In genomic region chr13:66468656-66469055, GRCh38 we compare ENCODE assay signal across 24 cellular contexts.
"Had no signal": no experiment of that assay in that cellular context is flagged by ENCODE, and none has a peak within 500 bp of the region (broad histone marks: within the 10 kb centered on the region; RNA-seq: fewer than 3 reads in every experiment).

No MANE protein-coding gene starts in this region.

- H3K9ac ChIP-seq: neural progenitor cell had no signal

- H3K36me3 ChIP-seq: colonic mucosa, left ventricle myocardium inferior, neural progenitor cell, ovary, suprapubic skin, thyroid gland had no signal

- H3K36me3 Mint-ChIP-seq: immature natural killer cell; natural killer cell treated with Interleukin-12 subunit alpha and Interleukin-12 subunit beta and Interleukin-15 and Interleukin-18, amount 100 ng/mL, for 72 hours; neural progenitor cell; type B pancreatic cell had no signal

- H3K4me2 ChIP-seq: neural progenitor cell, smooth muscle cell had no signal

- H3K27me3 Mint-ChIP-seq: natural killer cell treated with Interleukin-12 subunit alpha and Interleukin-12 subunit beta and Interleukin-15 and Interleukin-18, amount 100 ng/mL, for 72 hours; progenitor cell of endocrine pancreas; type B pancreatic cell had no signal

- H3K4me3 ChIP-seq: colonic mucosa, left ventricle myocardium inferior, lung, neural progenitor cell, ovary, smooth muscle cell, suprapubic skin, thyroid gland had no signal

- H3K4me1 Mint-ChIP-seq: endodermal cell, immature natural killer cell, neural progenitor cell had no signal

- H3K4me3 Mint-ChIP-seq: endodermal cell; immature natural killer cell; natural killer cell treated with Interleukin-12 subunit alpha and Interleukin-12 subunit beta and Interleukin-15 and Interleukin-18, amount 100 ng/mL, for 72 hours; neural progenitor cell; type B pancreatic cell had no signal

- H3K27ac Mint-ChIP-seq: endodermal cell; immature natural killer cell; natural killer cell treated with Interleukin-12 subunit alpha and Interleukin-12 subunit beta and Interleukin-15 and Interleukin-18, amount 100 ng/mL, for 72 hours; neural progenitor cell; progenitor cell of endocrine pancreas; type B pancreatic cell had no signal

- H3K27ac ChIP-seq: colonic mucosa, left ventricle myocardium inferior, neural progenitor cell, ovary, suprapubic skin, thyroid gland had no signal

- H3K4me1 ChIP-seq: colonic mucosa, left ventricle myocardium inferior, neural progenitor cell, suprapubic skin, thyroid gland had no signal

- FAIRE-seq: endothelial cell of umbilical vein, kidney, urothelium cell line had no signal

- H3K9me3 ChIP-seq: colonic mucosa, left ventricle myocardium inferior, ovary, suprapubic skin, thyroid gland had no signal

- DNase-seq: colonic mucosa; effector CD4-positive, alpha-beta T cell; endodermal cell; immature natural killer cell; kidney; left cardiac atrium; left ventricle myocardium inferior; mesenchymal stem cell; midbrain; nucleus accumbens; ovary; right cardiac atrium; stimulated activated CD4-positive, alpha-beta T cell treated with anti-CD3 and anti-CD28 coated beads, Interleukin-2, amount 100 ng/mL, for 48 hours; stimulated activated naive CD4-positive, alpha-beta T cell treated with Interleukin-2 at 50 U/mL for 16 hours; thyroid gland had no signal

- ATAC-seq: left cardiac atrium; natural killer cell treated with Interleukin-12 subunit alpha and Interleukin-12 subunit beta and Interleukin-15 and Interleukin-18, amount 100 ng/mL, for 72 hours; right cardiac atrium had no signal

- H3K27me3 ChIP-seq: colonic mucosa, neural progenitor cell, ovary, suprapubic skin, thyroid gland had no signal

- H3K9me3 Mint-ChIP-seq: endodermal cell, neural progenitor cell, type B pancreatic cell had no signal

- H2AFZ ChIP-seq: neural progenitor cell had no signal
